Comparison of ENCODE assay signal across 27 cellular contexts in the genomic region with DNA sequence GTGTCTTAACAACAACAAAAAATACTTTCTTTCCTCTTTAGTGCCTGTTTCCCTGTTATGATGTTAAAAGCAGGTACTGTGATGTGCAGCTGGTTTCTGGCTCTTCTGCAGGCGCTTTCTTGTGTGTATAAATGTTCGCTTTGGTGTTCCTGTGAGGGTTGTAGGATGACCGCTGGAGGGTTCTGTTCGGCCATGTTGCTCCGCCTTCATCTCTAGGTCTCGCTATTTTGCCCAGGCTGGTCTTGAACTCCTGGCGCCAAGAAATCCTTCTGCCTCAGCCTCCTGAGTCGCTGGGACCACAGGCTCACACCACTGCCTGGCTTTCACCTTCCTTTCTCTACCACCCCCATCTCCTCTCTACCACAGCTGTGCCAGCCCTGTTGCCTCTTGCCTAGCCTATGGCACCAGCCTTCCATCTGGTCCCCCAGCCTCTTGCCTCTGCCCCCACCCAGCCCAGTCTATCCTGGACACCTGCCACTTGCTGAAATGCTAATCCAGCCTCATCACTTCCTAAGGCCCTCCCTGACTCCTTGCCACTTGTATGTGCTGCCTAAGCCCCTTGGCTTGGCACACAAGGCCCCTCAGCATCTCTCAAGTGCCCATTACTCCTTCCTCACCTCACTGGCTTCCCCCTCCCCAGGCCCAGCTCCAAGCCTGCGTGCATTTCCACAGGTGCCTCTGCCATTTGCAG. TPM values are rescaled to one million over a fixed set of nuclear protein-coding genes. Genes with fewer than 3 reads are reported as not detected.
DNase-seq lines count a peak whose midpoint lies in the region; ATAC-seq, FAIRE-seq and TF ChIP-seq lines count a peak whose summit lies in the region.
"Had no signal": no experiment of that assay in that cellular context is flagged by ENCODE, and none has a peak within 500 bp of the region (broad histone marks: within the 10 kb centered on the region; RNA-seq: fewer than 3 reads in every experiment).

No MANE protein-coding gene starts in this region.

- POLR2A ChIA-PET in activated naive CD8-positive, alpha-beta T cell treated with anti-CD3 and anti-CD28 coated beads, Interleukin-2, amount 10 ng/mL, durations not matched to agents 7 days and 5 days (lab: Charles Lee), result no interaction called here

- intact Hi-C loops in pancreas (cut with DNase I), result no loop called here

- H3K27ac ChIP-seq in astrocyte (ENCODE audit: low read depth, low read length) (no peak overlapping the region), pancreas (no peak overlapping the region)
- H3K27ac ChIP-seq: lower lobe of right lung, SJCRH30, vagina had no signal

- H3K4me1 Mint-ChIP-seq in activated naive CD8-positive, alpha-beta T cell treated with anti-CD3 and anti-CD28 coated beads, Interleukin-2, amount 10 ng/mL, durations not matched to agents 7 days and 5 days, result peaks cover 23% of the 10 kb centered on the region
- peaks cover 10% of the 10 kb centered on the region for H3K4me1 Mint-ChIP-seq in activated naive CD8-positive, alpha-beta T cell treated with anti-CD3 and anti-CD28 coated beads for 36 hours
- H3K4me1 Mint-ChIP-seq in astrocyte (ENCODE audit: low read depth, unreplicated experiment), result peaks cover 16% of the 10 kb centered on the region
- H3K4me1 Mint-ChIP-seq in activated T-cell treated with anti-CD3 and anti-CD28 coated beads, Interleukin-2, amount 50 U/mL, for 24 hours (ENCODE audit: low read depth), result peaks cover 11% of the 10 kb centered on the region
- peaks cover 5 to 6% of the 10 kb centered on the region in 2 donors for H3K4me1 Mint-ChIP-seq in natural killer cell treated with Interleukin-12 subunit alpha and Interleukin-12 subunit beta and Interleukin-15 and Interleukin-18, amount 100 ng/mL, for 72 hours (ENCODE audit: low read depth in 2 of 2)

- peak overlapping the region; percentile 28 for H3K27ac Mint-ChIP-seq in activated naive CD8-positive, alpha-beta T cell treated with anti-CD3 and anti-CD28 coated beads, Interleukin-2, amount 10 ng/mL, durations not matched to agents 7 days and 5 days
- H3K27ac Mint-ChIP-seq in activated naive CD8-positive, alpha-beta T cell treated with anti-CD3 and anti-CD28 coated beads for 36 hours, result no peak overlapping the region
- peak overlapping the region; percentile 68 for H3K27ac Mint-ChIP-seq in astrocyte (ENCODE audit: unreplicated experiment)
- no peak overlapping the region for H3K27ac Mint-ChIP-seq in activated T-cell treated with anti-CD3 and anti-CD28 coated beads, Interleukin-2, amount 50 U/mL, for 24 hours
- H3K27ac Mint-ChIP-seq in natural killer cell treated with Interleukin-12 subunit alpha and Interleukin-12 subunit beta and Interleukin-15 and Interleukin-18, amount 100 ng/mL, for 72 hours, result no peak overlapping the region
- H3K27ac Mint-ChIP-seq: activated naive CD4-positive, alpha-beta T cell treated with anti-CD3 and anti-CD28 coated beads for 36 hours; CD14-positive monocyte; IgD-negative memory B cell; nephron progenitor cell had no signal

- H4K20me1 ChIP-seq in Loucy (ENCODE audit: insufficient read depth, low read length, poor library complexity, severe bottlenecking), result no peaks in the 10 kb centered on the region
- no peaks in the 10 kb centered on the region for H4K20me1 ChIP-seq in astrocyte (ENCODE audit: insufficient read depth, low read length)

- FAIRE-seq in astrocyte (lab: Jason Lieb, UNC) (no peak), pancreas (lab: Jason Lieb, UNC) (no peak)
- FAIRE-seq: endothelial cell of umbilical vein, G401.6 had no signal

- no peaks in the 10 kb centered on the region for H3K9me2 ChIP-seq in Loucy (replicated peaks; ENCODE audit: low read depth, low read length)

- H3K4me1 ChIP-seq in Loucy (ENCODE audit: insufficient read depth, low read length, poor library complexity, severe bottlenecking) (peaks cover 23% of the 10 kb centered on the region), astrocyte (ENCODE audit: insufficient read depth, low read length) (peaks cover 11% of the 10 kb centered on the region), pancreas (no peaks in the 10 kb centered on the region)
- H3K4me1 ChIP-seq: lower lobe of right lung, vagina had no signal

- no peak for ATAC-seq in activated naive CD8-positive, alpha-beta T cell treated with anti-CD3 and anti-CD28 coated beads, Interleukin-2, amount 10 ng/mL, durations not matched to agents 7 days and 5 days (ENCODE audit: low read depth)
- ATAC-seq in pancreas, result no peak
- ATAC-seq in natural killer cell treated with Interleukin-12 subunit alpha and Interleukin-12 subunit beta and Interleukin-15 and Interleukin-18, amount 100 ng/mL, for 72 hours, result no peak
- ATAC-seq: activated CD4-positive, CD25-positive, alpha-beta regulatory T cell treated with anti-CD3 and anti-CD28 coated beads, Interleukin-2, amount 50 U/mL, for 24 hours; lower lobe of right lung; right cardiac atrium; stimulated activated naive CD8-positive, alpha-beta T cell treated with anti-CD3 and anti-CD28 coated beads, Interleukin-15, Interleukin-2, amounts not matched to agents 100 U/mL and 50 U/mL, for 24 hours had no signal

- 76 to 77% methylated on average over 9 of the region's 9 CpGs for WGBS in pancreas, 2 donors

- TF ChIP-seq CTCF in Loucy (conservative IDR thresholded peaks at IDR 0.05; ENCODE audit: low read length), result no peak
- no peak for TF ChIP-seq CTCF in astrocyte (IDR thresholded peaks at IDR 0.05; ENCODE audit: insufficient read depth, low read depth, low read length)
- no peak for TF ChIP-seq CTCF in pancreas (IDR thresholded peaks at IDR 0.05)

- no peak for DNase-seq in activated naive CD8-positive, alpha-beta T cell treated with anti-CD3 and anti-CD28 coated beads, Interleukin-2, amount 10 ng/mL, durations not matched to agents 7 days and 5 days
- DNase-seq in activated naive CD8-positive, alpha-beta T cell treated with anti-CD3 and anti-CD28 coated beads for 36 hours, result no peak
- no peak for DNase-seq in astrocyte (ENCODE audit: low read depth)
- DNase-seq in pancreas, result no peak
- no peak for DNase-seq in activated T-cell treated with anti-CD3 and anti-CD28 coated beads, Interleukin-2, amount 50 U/mL, for 24 hours
- DNase-seq in natural killer cell treated with Interleukin-12 subunit alpha and Interleukin-12 subunit beta and Interleukin-15 and Interleukin-18, amount 100 ng/mL, for 72 hours (ENCODE audit: low spot score), result no peak
- DNase-seq: activated naive CD4-positive, alpha-beta T cell treated with anti-CD3 and anti-CD28 coated beads for 36 hours; activated T-cell treated with anti-CD3 and anti-CD28 coated beads, Interleukin-2, amount 50 U/mL, for 48 hours; caudate nucleus; lower lobe of right lung; MG63; NCI-H1436 treated with DMSO at 0.1 percent for 48 hours; nephron progenitor cell; right cardiac atrium; SJCRH30; stimulated activated naive CD8-positive, alpha-beta T cell treated with anti-CD3 and anti-CD28 coated beads, Interleukin-15, Interleukin-2, amounts not matched to agents 100 U/mL and 50 U/mL, for 24 hours had no signal

- H3K27me3 ChIP-seq in Loucy (ENCODE audit: insufficient read depth, low read length, poor library complexity, severe bottlenecking), result no peaks in the 10 kb centered on the region
- H3K27me3 ChIP-seq in astrocyte (ENCODE audit: insufficient read depth, low read length), result peaks cover 3% of the 10 kb centered on the region
- H3K27me3 ChIP-seq in pancreas, result no peaks in the 10 kb centered on the region
- H3K27me3 ChIP-seq: MG63, SJCRH30, vagina had no signal

- no peaks in the 10 kb centered on the region for H3K36me3 ChIP-seq in Loucy (ENCODE audit: insufficient read depth, low read length)
- no peaks in the 10 kb centered on the region for H3K36me3 ChIP-seq in astrocyte (ENCODE audit: insufficient read depth, low read length)
- no peaks in the 10 kb centered on the region for H3K36me3 ChIP-seq in pancreas
- H3K36me3 ChIP-seq: lower lobe of right lung, MG63, SJCRH30, vagina had no signal

- H3K9ac ChIP-seq in Loucy (ENCODE audit: low read depth, low read length, poor library complexity, severe bottlenecking) (no peak overlapping the region), astrocyte (ENCODE audit: low read length) (no peak overlapping the region)

- no peaks in the 10 kb centered on the region for H3K9me3 Mint-ChIP-seq in activated naive CD8-positive, alpha-beta T cell treated with anti-CD3 and anti-CD28 coated beads, Interleukin-2, amount 10 ng/mL, durations not matched to agents 7 days and 5 days
- H3K9me3 Mint-ChIP-seq in activated naive CD8-positive, alpha-beta T cell treated with anti-CD3 and anti-CD28 coated beads for 36 hours, result no peaks in the 10 kb centered on the region
- no peaks in the 10 kb centered on the region for H3K9me3 Mint-ChIP-seq in astrocyte (ENCODE audit: unreplicated experiment)
- H3K9me3 Mint-ChIP-seq in activated T-cell treated with anti-CD3 and anti-CD28 coated beads, Interleukin-2, amount 50 U/mL, for 24 hours, result no peaks in the 10 kb centered on the region
- H3K9me3 Mint-ChIP-seq in natural killer cell treated with Interleukin-12 subunit alpha and Interleukin-12 subunit beta and Interleukin-15 and Interleukin-18, amount 100 ng/mL, for 72 hours, result no peaks in the 10 kb centered on the region
- H3K9me3 Mint-ChIP-seq: activated naive CD4-positive, alpha-beta T cell treated with anti-CD3 and anti-CD28 coated beads for 36 hours; IgD-negative memory B cell; nephron progenitor cell had no signal

- H3K4me2 ChIP-seq in Loucy (ENCODE audit: low read depth, low read length, poor library complexity, severe bottlenecking), result peak overlapping the region; percentile 29
- no peak overlapping the region for H3K4me2 ChIP-seq in astrocyte (ENCODE audit: low read length)

- H3K9me3 ChIP-seq in Loucy (ENCODE audit: insufficient read depth, low read depth, low read length) (no peaks in the 10 kb centered on the region), astrocyte (ENCODE audit: insufficient read depth, low read depth, low read length) (no peaks in the 10 kb centered on the region), pancreas (no peaks in the 10 kb centered on the region)
- H3K9me3 ChIP-seq: lower lobe of right lung, MG63, SJCRH30, vagina had no signal

- H3K27me3 Mint-ChIP-seq in activated naive CD8-positive, alpha-beta T cell treated with anti-CD3 and anti-CD28 coated beads, Interleukin-2, amount 10 ng/mL, durations not matched to agents 7 days and 5 days, result peaks cover 2% of the 10 kb centered on the region
- H3K27me3 Mint-ChIP-seq in activated naive CD8-positive, alpha-beta T cell treated with anti-CD3 and anti-CD28 coated beads for 36 hours, result peaks cover 5% of the 10 kb centered on the region
- H3K27me3 Mint-ChIP-seq in astrocyte (ENCODE audit: low read depth, unreplicated experiment), result peaks cover 20% of the 10 kb centered on the region
- no peaks in the 10 kb centered on the region for H3K27me3 Mint-ChIP-seq in activated T-cell treated with anti-CD3 and anti-CD28 coated beads, Interleukin-2, amount 50 U/mL, for 24 hours
- peaks cover 0 to 4% of the 10 kb centered on the region in 2 donors for H3K27me3 Mint-ChIP-seq in natural killer cell treated with Interleukin-12 subunit alpha and Interleukin-12 subunit beta and Interleukin-15 and Interleukin-18, amount 100 ng/mL, for 72 hours

- no peaks in the 10 kb centered on the region for H3F3A ChIP-seq in Loucy (ENCODE audit: low read depth)

- H3K4me3 Mint-ChIP-seq in activated naive CD8-positive, alpha-beta T cell treated with anti-CD3 and anti-CD28 coated beads, Interleukin-2, amount 10 ng/mL, durations not matched to agents 7 days and 5 days, result no peak overlapping the region
- H3K4me3 Mint-ChIP-seq in activated naive CD8-positive, alpha-beta T cell treated with anti-CD3 and anti-CD28 coated beads for 36 hours, result no peak overlapping the region
- no peak overlapping the region for H3K4me3 Mint-ChIP-seq in astrocyte (ENCODE audit: unreplicated experiment)
- H3K4me3 Mint-ChIP-seq in activated T-cell treated with anti-CD3 and anti-CD28 coated beads, Interleukin-2, amount 50 U/mL, for 24 hours, result no peak overlapping the region
- H3K4me3 Mint-ChIP-seq in natural killer cell treated with Interleukin-12 subunit alpha and Interleukin-12 subunit beta and Interleukin-15 and Interleukin-18, amount 100 ng/mL, for 72 hours, result no peak overlapping the region
- H3K4me3 Mint-ChIP-seq: activated naive CD4-positive, alpha-beta T cell treated with anti-CD3 and anti-CD28 coated beads for 36 hours; CD14-positive monocyte; IgD-negative memory B cell; nephron progenitor cell had no signal

- H3K79me2 ChIP-seq in Loucy (ENCODE audit: insufficient read depth, low read length) (no peaks in the 10 kb centered on the region), astrocyte (ENCODE audit: insufficient read depth, low read length) (no peaks in the 10 kb centered on the region)

- H3K36me3 Mint-ChIP-seq in activated naive CD8-positive, alpha-beta T cell treated with anti-CD3 and anti-CD28 coated beads, Interleukin-2, amount 10 ng/mL, durations not matched to agents 7 days and 5 days, result no peaks in the 10 kb centered on the region
- H3K36me3 Mint-ChIP-seq in activated naive CD8-positive, alpha-beta T cell treated with anti-CD3 and anti-CD28 coated beads for 36 hours, result no peaks in the 10 kb centered on the region
- H3K36me3 Mint-ChIP-seq in astrocyte (ENCODE audit: low read depth, unreplicated experiment), result no peaks in the 10 kb centered on the region
- no peaks in the 10 kb centered on the region for H3K36me3 Mint-ChIP-seq in activated T-cell treated with anti-CD3 and anti-CD28 coated beads, Interleukin-2, amount 50 U/mL, for 24 hours (ENCODE audit: low read depth)
- H3K36me3 Mint-ChIP-seq in natural killer cell treated with Interleukin-12 subunit alpha and Interleukin-12 subunit beta and Interleukin-15 and Interleukin-18, amount 100 ng/mL, for 72 hours, result no peaks in the 10 kb centered on the region
- H3K36me3 Mint-ChIP-seq: CD14-positive monocyte had no signal

- peak overlapping the region; percentile 58; the same call in 1 of the 2 replicates for H2AFZ ChIP-seq in Loucy (ENCODE audit: low read length)
- no peak overlapping the region for H2AFZ ChIP-seq in astrocyte (ENCODE audit: low read depth, low read length)

- H3K4me3 ChIP-seq in Loucy (ENCODE audit: low read length, poor library complexity, severe bottlenecking) (no peak overlapping the region), astrocyte (ENCODE audit: insufficient read depth, low read depth, low read length) (no peak overlapping the region), pancreas (no peak overlapping the region)
- H3K4me3 ChIP-seq: lower lobe of right lung, MG63, SJCRH30, vagina had no signal

RNA-seq across cellular contexts. Expression of gene LRRC74B, which starts 5.5 kb away (rescaled TPM):
- total RNA-seq in activated naive CD8-positive, alpha-beta T cell treated with anti-CD3 and anti-CD28 coated beads, Interleukin-2, amount 10 ng/mL, durations not matched to agents 7 days and 5 days, result not detected
- not detected for total RNA-seq in activated naive CD8-positive, alpha-beta T cell treated with anti-CD3 and anti-CD28 coated beads for 36 hours
- total RNA-seq in astrocyte, result 0.19 TPM in 1 of 2 replicates, not detected in the other
- not detected for total RNA-seq in pancreas
- polyA plus RNA-seq in pancreas, result under 1 TPM in 1 of 2 donors, not detected in 1; 0.05 TPM
- total RNA-seq in natural killer cell treated with Interleukin-12 subunit alpha and Interleukin-12 subunit beta and Interleukin-15 and Interleukin-18, amount 100 ng/mL, for 72 hours, result not detected
- total RNA-seq: activated CD8-positive, alpha-beta memory T cell treated with anti-CD3 and anti-CD28 coated beads for 36 hours; activated naive CD4-positive, alpha-beta T cell treated with anti-CD3 and anti-CD28 coated beads for 36 hours; dermis microvascular lymphatic vessel endothelial cell; endothelial cell of umbilical vein; kidney epithelial cell; mononuclear cell; right cardiac atrium; SJCRH30; vagina had no signal
- polyA plus RNA-seq: CD14-positive monocyte, endothelial cell of umbilical vein, IgD-negative memory B cell, right cardiac atrium had no signal

RNA-seq across cellular contexts. Expression of gene SLC7A4, which starts 18.9 kb away (rescaled TPM):
- 1 to 10 TPM in 1 of 2 experiments, under 1 TPM in 1; 0.79 to 1.2 TPM for total RNA-seq in activated naive CD8-positive, alpha-beta T cell treated with anti-CD3 and anti-CD28 coated beads, Interleukin-2, amount 10 ng/mL, durations not matched to agents 7 days and 5 days
- total RNA-seq in activated naive CD8-positive, alpha-beta T cell treated with anti-CD3 and anti-CD28 coated beads for 36 hours, result under 1 TPM; 0.41 to 0.44 TPM
- 0.31 and 0.93 TPM in 2 replicates for total RNA-seq in astrocyte
- total RNA-seq in pancreas, result under 1 TPM in 5 of 6 donors, not detected in 1; 0.09 to 0.28 (median 0.18) TPM
- polyA plus RNA-seq in pancreas, result 1 to 10 TPM in 1 of 2 donors, under 1 TPM in 1; 0.68 to 1.4 TPM
- not detected for total RNA-seq in natural killer cell treated with Interleukin-12 subunit alpha and Interleukin-12 subunit beta and Interleukin-15 and Interleukin-18, amount 100 ng/mL, for 72 hours
- total RNA-seq: activated naive CD4-positive, alpha-beta T cell treated with anti-CD3 and anti-CD28 coated beads for 36 hours; dermis microvascular lymphatic vessel endothelial cell; endothelial cell of umbilical vein; mononuclear cell; SJCRH30 had no signal
- polyA plus RNA-seq: CD14-positive monocyte, endothelial cell of umbilical vein, IgD-negative memory B cell had no signal

RNA-seq across cellular contexts. Expression of gene P2RX6, which starts 36.3 kb away (rescaled TPM):
- 1 to 10 TPM in 1 of 2 experiments, under 1 TPM in 1; 0.82 to 1.9 TPM for total RNA-seq in activated naive CD8-positive, alpha-beta T cell treated with anti-CD3 and anti-CD28 coated beads, Interleukin-2, amount 10 ng/mL, durations not matched to agents 7 days and 5 days
- under 1 TPM; 0.14 to 0.43 TPM for total RNA-seq in activated naive CD8-positive, alpha-beta T cell treated with anti-CD3 and anti-CD28 coated beads for 36 hours
- total RNA-seq in astrocyte, result 0.22 and 0.45 TPM in 2 replicates
- total RNA-seq in pancreas, result under 1 TPM in 5 of 6 donors, not detected in 1; 0.09 to 0.40 (median 0.37) TPM
- 1 to 10 TPM in 1 of 2 donors, under 1 TPM in 1; 0.57 to 2.9 TPM for polyA plus RNA-seq in pancreas
- total RNA-seq in natural killer cell treated with Interleukin-12 subunit alpha and Interleukin-12 subunit beta and Interleukin-15 and Interleukin-18, amount 100 ng/mL, for 72 hours, result not detected
- total RNA-seq: dermis microvascular lymphatic vessel endothelial cell, endothelial cell of umbilical vein, kidney epithelial cell had no signal
- polyA plus RNA-seq: CD14-positive monocyte, IgD-negative memory B cell had no signal

RNA-seq across cellular contexts. Expression of gene THAP7, which starts 49.4 kb away (rescaled TPM):
- 10 to 100 TPM; 33.6 to 33.8 TPM for total RNA-seq in activated naive CD8-positive, alpha-beta T cell treated with anti-CD3 and anti-CD28 coated beads, Interleukin-2, amount 10 ng/mL, durations not matched to agents 7 days and 5 days
- total RNA-seq in activated naive CD8-positive, alpha-beta T cell treated with anti-CD3 and anti-CD28 coated beads for 36 hours, result 10 to 100 TPM; 34.3 to 34.5 TPM
- 12.1 and 12.2 TPM in 2 replicates for total RNA-seq in astrocyte
- 10 to 100 TPM in 5 of 6 donors, 1 to 10 TPM in 1; 9.0 to 16.0 (median 13.0) TPM for total RNA-seq in pancreas
- 10 to 100 TPM; 52.1 to 54.9 TPM for polyA plus RNA-seq in pancreas
- total RNA-seq in natural killer cell treated with Interleukin-12 subunit alpha and Interleukin-12 subunit beta and Interleukin-15 and Interleukin-18, amount 100 ng/mL, for 72 hours, result 10 to 100 TPM; 20.4 to 30.7 TPM

Comparison
In these comparisons a context has a peak if more than half of its experiments do, and no peak if none do; other contexts are left out.
1. H3K27ac Mint-ChIP-seq: peak in activated naive CD8-positive, alpha-beta T cell treated with anti-CD3 and anti-CD28 coated beads, Interleukin-2, amount 10 ng/mL, durations not matched to agents 7 days and 5 days (single experiment) and astrocyte (single experiment); none in activated naive CD8-positive, alpha-beta T cell treated with anti-CD3 and anti-CD28 coated beads for 36 hours (single experiment), activated T-cell treated with anti-CD3 and anti-CD28 coated beads, Interleukin-2, amount 50 U/mL, for 24 hours (single experiment) and natural killer cell treated with Interleukin-12 subunit alpha and Interleukin-12 subunit beta and Interleukin-15 and Interleukin-18, amount 100 ng/mL, for 72 hours (0 of 2).